9 cellular contexts compared by ENCODE assay signal in the genomic region with DNA sequence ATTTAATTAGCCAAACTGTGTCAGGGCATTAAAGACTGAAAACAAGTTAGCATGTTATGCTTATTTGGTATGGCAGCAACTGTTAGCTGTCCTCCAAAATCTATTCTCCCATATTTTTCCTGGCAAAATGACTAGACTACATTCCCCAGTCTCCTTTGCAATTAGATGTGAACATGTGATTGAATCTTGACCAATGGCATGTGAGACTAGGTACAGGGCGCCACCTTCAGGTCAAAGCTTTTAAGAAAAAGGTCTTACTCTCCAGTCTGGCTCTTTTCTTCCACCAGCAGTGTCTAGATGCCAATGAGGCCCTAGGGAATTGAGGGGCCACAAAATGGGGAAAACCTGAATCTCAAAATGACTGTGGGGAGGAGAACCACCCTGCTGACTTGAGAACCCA.
DNase-seq lines count a peak whose midpoint lies in the region; ATAC-seq and TF ChIP-seq lines count a peak whose summit lies in the region.
"Had no signal": no experiment of that assay in that cellular context is flagged by ENCODE, and none has a peak within 500 bp of the region (broad histone marks: within the 10 kb centered on the region; RNA-seq: fewer than 3 reads in every experiment).

No MANE protein-coding gene starts in this region.

- no peaks in the 10 kb centered on the region for H3K36me3 ChIP-seq in GM23338 (ENCODE audit: insufficient read depth)

- DNase-seq in activated CD4-positive, alpha-beta T cell treated with anti-CD3 and anti-CD28 coated beads for 48 hours: peak; percentile 29
- DNase-seq in activated CD4-positive, alpha-beta T cell treated with anti-CD3 and anti-CD28 coated beads for 1 hour: no peak
- DNase-seq in GM23338 (ENCODE audit: low spot score) (peak; percentile 82), NAMALWA (ENCODE audit: low spot score) (peak; percentile 59), astrocyte of the hippocampus (ENCODE audit: low read depth, low spot score) (peak; percentile 16), pons (ENCODE audit: low spot score) (peak; percentile 15), HuH-7.5 (ENCODE audit: low spot score) (no peak)

- no peak overlapping the region for H2AFZ ChIP-seq in GM23338

- no peak overlapping the region for H3K4me3 Mint-ChIP-seq in GM23338
- H3K4me3 Mint-ChIP-seq: activated naive CD8-positive, alpha-beta T cell had no signal

- H3K9me3 Mint-ChIP-seq in GM23338: no peaks in the 10 kb centered on the region

- no peak overlapping the region for H3K27ac Mint-ChIP-seq in GM23338
- H3K27ac Mint-ChIP-seq: activated naive CD8-positive, alpha-beta T cell had no signal

- no peaks in the 10 kb centered on the region for H3F3A ChIP-seq in GM23338 (replicated peaks; ENCODE audit: low read depth)

- H3K4me1 Mint-ChIP-seq in GM23338: peaks cover 25% of the 10 kb centered on the region

- peaks cover 12% of the 10 kb centered on the region for H3K4me1 ChIP-seq in GM23338 (ENCODE audit: insufficient read depth)

- H3K79me2 ChIP-seq in GM23338 (replicated peaks; ENCODE audit: insufficient read depth): no peaks in the 10 kb centered on the region

- peaks cover 4% of the 10 kb centered on the region; the same call in 1 of the 3 replicates for H3K36me3 Mint-ChIP-seq in GM23338 (ENCODE audit: low read depth)
- H3K36me3 Mint-ChIP-seq: activated naive CD8-positive, alpha-beta T cell had no signal

- ATAC-seq in GM23338 (peak; percentile 73), GM21381 (IDR thresholded peaks at IDR 0.05; ENCODE audit: unreplicated experiment) (no peak)

- no peaks in the 10 kb centered on the region for H3K27me3 ChIP-seq in GM23338 (ENCODE audit: insufficient read depth)

- H3K4me2 ChIP-seq in GM23338: no peak overlapping the region

- no peaks in the 10 kb centered on the region for H3K9me2 ChIP-seq in GM23338 (ENCODE audit: insufficient read depth)

- no peak overlapping the region for H3K4me3 ChIP-seq in GM23338

- no peak overlapping the region for H3K27ac ChIP-seq in GM23338 (ENCODE audit: low read depth)

- no peaks in the 10 kb centered on the region for H4K20me1 ChIP-seq in GM23338 (replicated peaks; ENCODE audit: insufficient read depth)

- no peaks in the 10 kb centered on the region for H3K27me3 Mint-ChIP-seq in GM23338 (ENCODE audit: insufficient read depth, low read depth, poor library complexity)
- H3K27me3 Mint-ChIP-seq: activated naive CD8-positive, alpha-beta T cell had no signal

- TF ChIP-seq CTCF in GM23338 (conservative IDR thresholded peaks at IDR 0.05; ENCODE audit: low read depth in 2 of 2): peak; percentile 60 to 72

TF ChIP-seq in GM23338, 12 proteins besides CTCF, POLR2A, EP300 and RAD21:
- TF ChIP-seq, protein P1, sequence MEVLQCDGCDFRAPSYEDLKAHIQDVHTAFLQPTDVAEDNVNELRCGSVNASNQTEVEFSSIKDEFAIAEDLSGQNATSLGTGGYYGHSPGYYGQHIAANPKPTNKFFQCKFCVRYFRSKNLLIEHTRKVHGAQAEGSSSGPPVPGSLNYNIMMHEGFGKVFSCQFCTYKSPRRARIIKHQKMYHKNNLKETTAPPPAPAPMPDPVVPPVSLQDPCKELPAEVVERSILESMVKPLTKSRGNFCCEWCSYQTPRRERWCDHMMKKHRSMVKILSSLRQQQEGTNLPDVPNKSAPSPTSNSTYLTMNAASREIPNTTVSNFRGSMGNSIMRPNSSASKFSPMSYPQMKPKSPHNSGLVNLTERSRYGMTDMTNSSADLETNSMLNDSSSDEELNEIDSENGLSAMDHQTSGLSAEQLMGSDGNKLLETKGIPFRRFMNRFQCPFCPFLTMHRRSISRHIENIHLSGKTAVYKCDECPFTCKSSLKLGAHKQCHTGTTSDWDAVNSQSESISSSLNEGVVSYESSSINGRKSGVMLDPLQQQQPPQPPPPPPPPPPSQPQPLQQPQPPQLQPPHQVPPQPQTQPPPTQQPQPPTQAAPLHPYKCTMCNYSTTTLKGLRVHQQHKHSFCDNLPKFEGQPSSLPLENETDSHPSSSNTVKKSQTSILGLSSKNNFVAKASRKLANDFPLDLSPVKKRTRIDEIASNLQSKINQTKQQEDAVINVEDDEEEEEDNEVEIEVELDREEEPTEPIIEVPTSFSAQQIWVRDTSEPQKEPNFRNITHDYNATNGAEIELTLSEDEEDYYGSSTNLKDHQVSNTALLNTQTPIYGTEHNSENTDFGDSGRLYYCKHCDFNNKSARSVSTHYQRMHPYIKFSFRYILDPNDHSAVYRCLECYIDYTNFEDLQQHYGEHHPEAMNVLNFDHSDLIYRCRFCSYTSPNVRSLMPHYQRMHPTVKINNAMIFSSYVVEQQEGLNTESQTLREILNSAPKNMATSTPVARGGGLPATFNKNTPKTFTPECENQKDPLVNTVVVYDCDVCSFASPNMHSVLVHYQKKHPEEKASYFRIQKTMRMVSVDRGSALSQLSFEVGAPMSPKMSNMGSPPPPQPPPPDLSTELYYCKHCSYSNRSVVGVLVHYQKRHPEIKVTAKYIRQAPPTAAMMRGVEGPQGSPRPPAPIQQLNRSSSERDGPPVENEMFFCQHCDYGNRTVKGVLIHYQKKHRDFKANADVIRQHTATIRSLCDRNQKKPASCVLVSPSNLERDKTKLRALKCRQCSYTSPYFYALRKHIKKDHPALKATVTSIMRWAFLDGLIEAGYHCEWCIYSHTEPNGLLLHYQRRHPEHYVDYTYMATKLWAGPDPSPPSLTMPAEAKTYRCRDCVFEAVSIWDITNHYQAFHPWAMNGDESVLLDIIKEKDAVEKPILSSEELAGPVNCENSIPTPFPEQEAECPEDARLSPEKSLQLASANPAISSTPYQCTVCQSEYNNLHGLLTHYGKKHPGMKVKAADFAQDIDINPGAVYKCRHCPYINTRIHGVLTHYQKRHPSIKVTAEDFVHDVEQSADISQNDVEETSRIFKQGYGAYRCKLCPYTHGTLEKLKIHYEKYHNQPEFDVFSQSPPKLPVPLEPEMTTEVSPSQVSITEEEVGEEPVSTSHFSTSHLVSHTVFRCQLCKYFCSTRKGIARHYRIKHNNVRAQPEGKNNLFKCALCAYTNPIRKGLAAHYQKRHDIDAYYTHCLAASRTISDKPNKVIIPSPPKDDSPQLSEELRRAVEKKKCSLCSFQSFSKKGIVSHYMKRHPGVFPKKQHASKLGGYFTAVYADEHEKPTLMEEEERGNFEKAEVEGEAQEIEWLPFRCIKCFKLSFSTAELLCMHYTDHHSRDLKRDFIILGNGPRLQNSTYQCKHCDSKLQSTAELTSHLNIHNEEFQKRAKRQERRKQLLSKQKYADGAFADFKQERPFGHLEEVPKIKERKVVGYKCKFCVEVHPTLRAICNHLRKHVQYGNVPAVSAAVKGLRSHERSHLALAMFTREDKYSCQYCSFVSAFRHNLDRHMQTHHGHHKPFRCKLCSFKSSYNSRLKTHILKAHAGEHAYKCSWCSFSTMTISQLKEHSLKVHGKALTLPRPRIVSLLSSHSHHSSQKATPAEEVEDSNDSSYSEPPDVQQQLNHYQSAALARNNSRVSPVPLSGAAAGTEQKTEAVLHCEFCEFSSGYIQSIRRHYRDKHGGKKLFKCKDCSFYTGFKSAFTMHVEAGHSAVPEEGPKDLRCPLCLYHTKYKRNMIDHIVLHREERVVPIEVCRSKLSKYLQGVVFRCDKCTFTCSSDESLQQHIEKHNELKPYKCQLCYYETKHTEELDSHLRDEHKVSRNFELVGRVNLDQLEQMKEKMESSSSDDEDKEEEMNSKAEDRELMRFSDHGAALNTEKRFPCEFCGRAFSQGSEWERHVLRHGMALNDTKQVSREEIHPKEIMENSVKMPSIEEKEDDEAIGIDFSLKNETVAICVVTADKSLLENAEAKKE (CRISPR knock-in tag; IDR thresholded peaks at IDR 0.05): no peak
- TF ChIP-seq CREB1 (CRISPR knock-in tag; IDR thresholded peaks at IDR 0.05; ENCODE audit: low read depth) (no peak), EZH2 (IDR thresholded peaks at IDR 0.05; ENCODE audit: low read depth, unreplicated experiment) (no peak), ZNF331 (CRISPR knock-in tag; IDR thresholded peaks at IDR 0.05; ENCODE audit: low read depth) (no peak)
- TF ChIP-seq, protein P2, sequence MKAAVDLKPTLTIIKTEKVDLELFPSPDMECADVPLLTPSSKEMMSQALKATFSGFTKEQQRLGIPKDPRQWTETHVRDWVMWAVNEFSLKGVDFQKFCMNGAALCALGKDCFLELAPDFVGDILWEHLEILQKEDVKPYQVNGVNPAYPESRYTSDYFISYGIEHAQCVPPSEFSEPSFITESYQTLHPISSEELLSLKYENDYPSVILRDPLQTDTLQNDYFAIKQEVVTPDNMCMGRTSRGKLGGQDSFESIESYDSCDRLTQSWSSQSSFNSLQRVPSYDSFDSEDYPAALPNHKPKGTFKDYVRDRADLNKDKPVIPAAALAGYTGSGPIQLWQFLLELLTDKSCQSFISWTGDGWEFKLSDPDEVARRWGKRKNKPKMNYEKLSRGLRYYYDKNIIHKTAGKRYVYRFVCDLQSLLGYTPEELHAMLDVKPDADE (IDR thresholded peaks at IDR 0.05): no peak; the same call in 1 of the 2 replicates
- TF ChIP-seq, protein P3, sequence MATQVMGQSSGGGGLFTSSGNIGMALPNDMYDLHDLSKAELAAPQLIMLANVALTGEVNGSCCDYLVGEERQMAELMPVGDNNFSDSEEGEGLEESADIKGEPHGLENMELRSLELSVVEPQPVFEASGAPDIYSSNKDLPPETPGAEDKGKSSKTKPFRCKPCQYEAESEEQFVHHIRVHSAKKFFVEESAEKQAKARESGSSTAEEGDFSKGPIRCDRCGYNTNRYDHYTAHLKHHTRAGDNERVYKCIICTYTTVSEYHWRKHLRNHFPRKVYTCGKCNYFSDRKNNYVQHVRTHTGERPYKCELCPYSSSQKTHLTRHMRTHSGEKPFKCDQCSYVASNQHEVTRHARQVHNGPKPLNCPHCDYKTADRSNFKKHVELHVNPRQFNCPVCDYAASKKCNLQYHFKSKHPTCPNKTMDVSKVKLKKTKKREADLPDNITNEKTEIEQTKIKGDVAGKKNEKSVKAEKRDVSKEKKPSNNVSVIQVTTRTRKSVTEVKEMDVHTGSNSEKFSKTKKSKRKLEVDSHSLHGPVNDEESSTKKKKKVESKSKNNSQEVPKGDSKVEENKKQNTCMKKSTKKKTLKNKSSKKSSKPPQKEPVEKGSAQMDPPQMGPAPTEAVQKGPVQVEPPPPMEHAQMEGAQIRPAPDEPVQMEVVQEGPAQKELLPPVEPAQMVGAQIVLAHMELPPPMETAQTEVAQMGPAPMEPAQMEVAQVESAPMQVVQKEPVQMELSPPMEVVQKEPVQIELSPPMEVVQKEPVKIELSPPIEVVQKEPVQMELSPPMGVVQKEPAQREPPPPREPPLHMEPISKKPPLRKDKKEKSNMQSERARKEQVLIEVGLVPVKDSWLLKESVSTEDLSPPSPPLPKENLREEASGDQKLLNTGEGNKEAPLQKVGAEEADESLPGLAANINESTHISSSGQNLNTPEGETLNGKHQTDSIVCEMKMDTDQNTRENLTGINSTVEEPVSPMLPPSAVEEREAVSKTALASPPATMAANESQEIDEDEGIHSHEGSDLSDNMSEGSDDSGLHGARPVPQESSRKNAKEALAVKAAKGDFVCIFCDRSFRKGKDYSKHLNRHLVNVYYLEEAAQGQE (IDR thresholded peaks at IDR 0.05; ENCODE audit: unreplicated experiment): no peak

Comparison
In these comparisons a context has a peak if more than half of its experiments do, and no peak if none do; other contexts are left out.
1. DNase-seq: peak in activated CD4-positive, alpha-beta T cell treated with anti-CD3 and anti-CD28 coated beads for 48 hours (single experiment), GM23338 (single experiment), NAMALWA (single experiment), astrocyte of the hippocampus (single experiment) and pons (single experiment); none in activated CD4-positive, alpha-beta T cell treated with anti-CD3 and anti-CD28 coated beads for 1 hour (single experiment) and HuH-7.5 (single experiment).